1 cellular context compared by ENCODE assay signal in genomic region chr5:72300590-72301339, GRCh38.
TF ChIP-seq lines count a peak whose summit lies in the region.

No MANE protein-coding gene starts in this region.

TF ChIP-seq in WTC11, 78 proteins besides CTCF, POLR2A, EP300 and RAD21 (continued from another document):
- TF ChIP-seq AFF4 (CRISPR knock-in tag; IDR thresholded peaks at IDR 0.05; ENCODE audit: borderline replicate concordance), result no peak
- TF ChIP-seq ELF4 (CRISPR knock-in tag; IDR thresholded peaks at IDR 0.05; ENCODE audit: low read depth), result no peak
- TF ChIP-seq USF1 (CRISPR knock-in tag; IDR thresholded peaks at IDR 0.05), result no peak
- TF ChIP-seq ZNF396 (CRISPR knock-in tag; IDR thresholded peaks at IDR 0.05; ENCODE audit: borderline replicate concordance), result no peak
- no peak for TF ChIP-seq GTF2I (CRISPR knock-in tag; conservative IDR thresholded peaks at IDR 0.05)
- TF ChIP-seq SMAD3 (CRISPR knock-in tag; IDR thresholded peaks at IDR 0.05; ENCODE audit: borderline replicate concordance), result no peak
- no peak for TF ChIP-seq IRF2 (CRISPR knock-in tag; IDR thresholded peaks at IDR 0.05; ENCODE audit: borderline replicate concordance, low read depth)
- no peak for TF ChIP-seq NR1H2 (CRISPR knock-in tag; IDR thresholded peaks at IDR 0.05)
